27 cellular contexts compared by ENCODE assay signal in the genomic region with DNA sequence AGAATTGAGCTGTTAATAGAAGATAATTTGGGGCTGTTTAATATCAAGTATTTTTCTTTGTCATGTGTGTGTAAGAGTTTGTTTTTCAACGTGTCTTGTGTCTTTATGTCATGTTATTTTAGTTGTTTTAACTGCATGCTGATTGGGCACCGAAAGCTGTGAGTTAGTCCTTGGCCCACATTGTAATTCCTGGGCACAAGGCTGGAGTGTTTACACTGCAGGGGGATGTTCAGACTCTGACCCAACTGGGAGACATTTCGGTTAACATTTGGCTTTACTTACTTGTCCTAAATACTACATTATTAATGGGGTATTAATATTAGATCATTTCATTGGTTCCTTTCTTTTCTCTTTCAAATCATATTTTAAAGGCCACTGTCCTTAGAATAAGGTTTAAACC.
DNase-seq lines count a peak whose midpoint lies in the region; ATAC-seq and TF ChIP-seq lines count a peak whose summit lies in the region.
"Had no signal": no experiment of that assay in that cellular context is flagged by ENCODE, and none has a peak within 500 bp of the region (broad histone marks: within the 10 kb centered on the region; RNA-seq: fewer than 3 reads in every experiment).

No MANE protein-coding gene starts in this region.

- peak overlapping the region; percentile 4 for H4K91ac ChIP-seq in IMR-90 (ENCODE audit: insufficient read depth, low read depth, low read length)

- no peak for ATAC-seq in IMR-90 (ENCODE audit: low read depth)
- peak; percentile 66 for ATAC-seq in left lobe of liver
- ATAC-seq in HG02852 (IDR thresholded peaks at IDR 0.05; ENCODE audit: unreplicated experiment): no peak
- ATAC-seq in activated CD4-positive, alpha-beta T cell treated with anti-CD3 and anti-CD28 coated beads for 36 hours: no peak
- ATAC-seq: activated T-cell treated with anti-CD3 and anti-CD28 coated beads, Interleukin-2, amount 50 U/mL, for 4 hours; naive thymus-derived CD8-positive, alpha-beta T cell; upper lobe of right lung had no signal

- no peak overlapping the region for H3K9ac ChIP-seq in IMR-90 (ENCODE audit: low read depth, low read length)
- H3K9ac ChIP-seq in rectal smooth muscle tissue (ENCODE audit: low read length): no peak overlapping the region
- H3K9ac ChIP-seq: KMS-11, parathyroid adenoma had no signal

- no peak overlapping the region for H3K4me3 ChIP-seq in ACC112 (ENCODE audit: low read depth, low read length)
- H3K4me3 ChIP-seq in IMR-90 (ENCODE audit: insufficient read depth, low read depth, low read length): no peak overlapping the region
- H3K4me3 ChIP-seq in rectal smooth muscle tissue (ENCODE audit: low read length): no peak overlapping the region
- H3K4me3 ChIP-seq: SK-N-MC, upper lobe of right lung had no signal

- H3K36me3 ChIP-seq in ACC112 (ENCODE audit: insufficient read depth, low read length) (no peaks in the 10 kb centered on the region), IMR-90 (ENCODE audit: control insufficient read depth, insufficient read depth, low read length) (no peaks in the 10 kb centered on the region), rectal smooth muscle tissue (ENCODE audit: control insufficient read depth, insufficient read depth, low read length) (no peaks in the 10 kb centered on the region)
- H3K36me3 ChIP-seq: upper lobe of right lung had no signal

- H3K36me3 Mint-ChIP-seq in activated CD4-positive, alpha-beta T cell treated with anti-CD3 and anti-CD28 coated beads for 36 hours (ENCODE audit: low read depth): no peaks in the 10 kb centered on the region

- peak overlapping the region; percentile 52 to 82; a peak in 3 of 4 replicates for H4K8ac ChIP-seq in IMR-90 (ENCODE audit: low read depth in 2 of 2, low read length in 2 of 2)

- peaks cover 8% of the 10 kb centered on the region for H3K9me1 ChIP-seq in IMR-90 (ENCODE audit: insufficient read depth, low read length)

- H2AK5ac ChIP-seq in IMR-90 (ENCODE audit: low read depth, low read length): peak overlapping the region; percentile 3; the same call in 1 of the 2 replicates

- H3K4me2 ChIP-seq in IMR-90 (ENCODE audit: low read depth, low read length): no peak overlapping the region
- H3K4me2 ChIP-seq: KMS-11 had no signal

- no TSS peak for BruUV-seq in IMR-90 (replicated peaks; lab: Mats Ljungman, UMichigan)

- intact Hi-C loops in IMR-90 (cut with micrococcal nuclease): no loop called here
- intact Hi-C loops in activated CD4-positive, alpha-beta T cell treated with anti-CD3 and anti-CD28 coated beads for 36 hours (cut with DNase I, micrococcal nuclease): no loop called here

- no peak overlapping the region for H2AK9ac ChIP-seq in IMR-90 (replicated peaks; ENCODE audit: low read depth, low read length, poor library complexity)

- no peak overlapping the region; the same call in 1 of the 2 replicates for H4K5ac ChIP-seq in IMR-90 (ENCODE audit: low read depth, low read length)

- H2AFZ ChIP-seq in ACC112 (ENCODE audit: low read length, unreplicated experiment) (no peak overlapping the region), IMR-90 (replicated peaks; ENCODE audit: low read length, poor library complexity) (no peak overlapping the region)
- H2AFZ ChIP-seq: parathyroid adenoma had no signal

- H3K18ac ChIP-seq in IMR-90 (ENCODE audit: low read depth, low read length): peak overlapping the region; percentile 62; the same call in 1 of the 2 replicates

- WGBS in IMR-90 (ENCODE audit: extremely low coverage in 2 of 2, insufficient read length in 1 of 2), 2 experiments: no CpG with 5 or more reads among the region's 3 CpGs

- in situ Hi-C loops in IMR-90 (cut with MboI; ENCODE audit: low sequenced_read_pairs): no loop called here

- H2BK15ac ChIP-seq in IMR-90 (ENCODE audit: low read depth, low read length): peak overlapping the region; percentile 68; the same call in 1 of the 3 replicates

- DNase-seq in IMR-90: no peak
- DNase-seq in left lobe of liver (ENCODE audit: low spot score): no peak
- no peak for DNase-seq in nucleus accumbens (lab: John Stamatoyannopoulos, UW)
- DNase-seq in NCI-H1436 (lab: John Stamatoyannopoulos, UW): no peak
- DNase-seq in activated CD4-positive, alpha-beta T cell treated with anti-CD3 and anti-CD28 coated beads for 36 hours: no peak
- DNase-seq: activated T-cell treated with anti-CD3 and anti-CD28 coated beads, Interleukin-2, amount 50 U/mL, for 4 hours; C1 segment of cervical spinal cord; Caco-2; cortex of kidney; DMS79 treated with DMSO at 0.1 percent for 48 hours; endodermal cell; kidney; naive thymus-derived CD8-positive, alpha-beta T cell; NCI-H146; NCI-H2171; NCI-H526 treated with DMSO at 0.1 percent for 48 hours; RPMI8226; stimulated activated CD4-positive, alpha-beta T cell treated with anti-CD3 and anti-CD28 coated beads, Interleukin-15, amount 100 ng/mL, for 24 hours; upper lobe of right lung had no signal

- no peak for TF ChIP-seq POLR2A in IMR-90 (IDR thresholded peaks at IDR 0.05; ENCODE audit: low read depth, low read length)

- no peak for TF ChIP-seq CTCF in IMR-90 (conservative IDR thresholded peaks at IDR 0.05; ENCODE audit: low read depth, low read length)

- POLR2A ChIA-PET in IMR-90 (lab: Charles Lee; ENCODE audit: unreplicated experiment): no interaction called here
- POLR2A ChIA-PET in activated CD4-positive, alpha-beta T cell treated with anti-CD3 and anti-CD28 coated beads for 36 hours (lab: Charles Lee): no interaction called here

- peak overlapping the region; percentile 79 for H2BK5ac ChIP-seq in IMR-90 (ENCODE audit: low read depth, low read length, poor library complexity, severe bottlenecking)

- CTCF ChIA-PET in IMR-90 (lab: Yijun Ruan, JAX): interaction anchor here (1.3 kb wide), 1 partner anchor 10 kb away, joined by 3 read pairs; no protein-coding TSS in a partner anchor
- CTCF ChIA-PET in activated CD4-positive, alpha-beta T cell treated with anti-CD3 and anti-CD28 coated beads for 36 hours (lab: Charles Lee): no interaction called here

- H3K4ac ChIP-seq in IMR-90 (ENCODE audit: low read depth, low read length): peak overlapping the region; percentile 5

- H3K9me3 Mint-ChIP-seq in activated CD4-positive, alpha-beta T cell treated with anti-CD3 and anti-CD28 coated beads for 36 hours (ENCODE audit: low read depth): no peaks in the 10 kb centered on the region
- H3K9me3 Mint-ChIP-seq: activated T-cell treated with anti-CD3 and anti-CD28 coated beads, Interleukin-2, amount 50 U/mL, for 4 hours; endodermal cell; memory B cell had no signal

- no peak overlapping the region for H3K23ac ChIP-seq in IMR-90 (ENCODE audit: low read depth, low read length)

- peak overlapping the region; percentile 95 for H3K27ac ChIP-seq in ACC112 (ENCODE audit: low read depth, low read length)
- H3K27ac ChIP-seq in IMR-90 (ENCODE audit: insufficient read depth, low read length): no peak overlapping the region
- peak overlapping the region; percentile 71 for H3K27ac ChIP-seq in rectal smooth muscle tissue (ENCODE audit: low read depth, low read length)
- H3K27ac ChIP-seq: KMS-11, SK-N-MC had no signal

- peak overlapping the region; percentile 78 for H3K14ac ChIP-seq in IMR-90 (replicated peaks; ENCODE audit: low read depth, low read length)

- no peak overlapping the region for H3K56ac ChIP-seq in IMR-90 (ENCODE audit: extremely low read depth, insufficient read depth, low read length)

- no peaks in the 10 kb centered on the region for H3K4me1 Mint-ChIP-seq in activated CD4-positive, alpha-beta T cell treated with anti-CD3 and anti-CD28 coated beads for 36 hours
- H3K4me1 Mint-ChIP-seq: endodermal cell had no signal

- TF ChIP-seq RAD21 in IMR-90 (IDR thresholded peaks at IDR 0.05; ENCODE audit: low read length): no peak

- no peaks in the 10 kb centered on the region for H3K27me3 Mint-ChIP-seq in activated CD4-positive, alpha-beta T cell treated with anti-CD3 and anti-CD28 coated beads for 36 hours
- H3K27me3 Mint-ChIP-seq: naive thymus-derived CD8-positive, alpha-beta T cell had no signal

- no peaks in the 10 kb centered on the region for H3K79me1 ChIP-seq in IMR-90 (ENCODE audit: low read depth in 1 of 2, low read length in 2 of 2)

- no peaks in the 10 kb centered on the region for H3K9me3 ChIP-seq in IMR-90 (ENCODE audit: control insufficient read depth, insufficient read depth, low read length)
- H3K9me3 ChIP-seq: Caco-2, upper lobe of right lung had no signal

- dilution Hi-C loops in IMR-90 (cut with HindIII; ENCODE audit: low sequenced_read_pairs, unreplicated experiment): no loop called here

- no peaks in the 10 kb centered on the region for H3K79me2 ChIP-seq in ACC112 (ENCODE audit: control insufficient read depth, insufficient read depth, low read length, unreplicated experiment)
- H3K79me2 ChIP-seq: parathyroid adenoma had no signal

- H3K4me3 Mint-ChIP-seq in activated CD4-positive, alpha-beta T cell treated with anti-CD3 and anti-CD28 coated beads for 36 hours: no peak overlapping the region
- H3K4me3 Mint-ChIP-seq: activated T-cell treated with anti-CD3 and anti-CD28 coated beads, Interleukin-2, amount 50 U/mL, for 4 hours; endodermal cell; memory B cell; naive thymus-derived CD8-positive, alpha-beta T cell; T-helper 1 cell treated with Interleukin-12 subunit alpha and Interleukin-12 subunit beta and Interleukin-4 antibody, amounts not matched to agents 30 μg/mL and 1 μg/mL, for 36 hours had no signal

- peak overlapping the region; percentile 87; the same call in 1 of the 2 replicates for H2BK20ac ChIP-seq in IMR-90 (ENCODE audit: low read depth, low read length)

- peaks cover 30% of the 10 kb centered on the region for H3K4me1 ChIP-seq in ACC112 (ENCODE audit: control insufficient read depth, insufficient read depth, low read length, unreplicated experiment)
- H3K4me1 ChIP-seq in IMR-90 (ENCODE audit: control insufficient read depth, insufficient read depth, low read length): peaks cover 15% of the 10 kb centered on the region
- peaks cover 24% of the 10 kb centered on the region for H3K4me1 ChIP-seq in rectal smooth muscle tissue (ENCODE audit: control insufficient read depth, insufficient read depth, low read length)
- H3K4me1 ChIP-seq: Caco-2, parathyroid adenoma, upper lobe of right lung had no signal

- H3K27me3 ChIP-seq in ACC112 (ENCODE audit: insufficient read depth, low read length) (no peaks in the 10 kb centered on the region), IMR-90 (ENCODE audit: control insufficient read depth, insufficient read depth, low read length) (no peaks in the 10 kb centered on the region), rectal smooth muscle tissue (ENCODE audit: control insufficient read depth, insufficient read depth, low read length) (no peaks in the 10 kb centered on the region)
- H3K27me3 ChIP-seq: upper lobe of right lung had no signal

- no peak overlapping the region for H3K27ac Mint-ChIP-seq in activated CD4-positive, alpha-beta T cell treated with anti-CD3 and anti-CD28 coated beads for 36 hours
- H3K27ac Mint-ChIP-seq: endodermal cell; memory B cell; naive thymus-derived CD8-positive, alpha-beta T cell; T-helper 1 cell treated with Interleukin-12 subunit alpha and Interleukin-12 subunit beta and Interleukin-4 antibody, amounts not matched to agents 30 μg/mL and 1 μg/mL, for 36 hours had no signal

- H4K20me1 ChIP-seq in IMR-90 (ENCODE audit: insufficient read depth, low read length): no peaks in the 10 kb centered on the region

- H2BK120ac ChIP-seq in IMR-90 (ENCODE audit: low read depth, low read length): peak overlapping the region; percentile 87; the same call in 1 of the 2 replicates

TF ChIP-seq in IMR-90, 13 proteins besides CTCF, POLR2A, EP300 and RAD21 (continues in another document):
- TF ChIP-seq CEBPB (IDR thresholded peaks at IDR 0.05; ENCODE audit: low read depth, low read length): no peak
